In the genomic region with DNA sequence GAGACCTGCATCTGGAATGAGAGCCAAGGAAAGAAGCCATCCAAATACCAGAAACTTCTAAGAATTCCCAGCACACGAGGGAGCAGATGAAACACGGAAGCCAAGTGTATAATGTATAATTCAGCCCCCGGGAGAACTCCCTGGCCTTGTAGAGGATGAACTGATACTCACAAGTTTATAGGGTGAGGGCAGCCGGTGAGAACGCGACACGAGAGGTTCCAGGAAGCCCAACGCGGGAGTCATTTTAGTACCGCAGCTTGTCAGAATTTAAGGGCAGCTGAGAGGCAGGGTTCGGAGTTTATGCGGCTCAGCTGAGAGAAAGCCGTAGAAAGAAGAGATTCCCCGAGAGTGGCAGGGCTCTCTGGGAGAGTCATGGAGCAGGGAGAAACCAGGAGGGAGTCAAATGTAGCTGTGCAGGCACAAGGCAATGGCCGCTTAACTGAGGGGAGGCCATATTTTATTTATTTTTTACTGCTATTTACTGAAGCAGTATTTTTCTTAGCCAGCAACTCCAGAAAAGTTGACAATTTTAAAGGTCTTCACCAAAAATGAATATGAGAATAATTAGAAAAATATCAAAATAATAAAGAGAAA, we compare ENCODE assay signal across 19 cellular contexts.
A peak's percentile ranks its signal among the peaks of the same experiment; 100 is the strongest.
DNase-seq lines count a peak whose midpoint lies in the region; ATAC-seq and TF ChIP-seq lines count a peak whose summit lies in the region.
"Had no signal": no experiment of that assay in that cellular context is flagged by ENCODE, and none has a peak within 500 bp of the region (broad histone marks: within the 10 kb centered on the region; RNA-seq: fewer than 3 reads in every experiment).

No MANE protein-coding gene starts in this region.

- no peak overlapping the region for H2BK12ac ChIP-seq in mesenchymal stem cell (ENCODE audit: low read length in 2 of 2)

- H3K27ac ChIP-seq in mesenchymal stem cell (ENCODE audit: low read length, poor library complexity, severe bottlenecking) (no peak overlapping the region), smooth muscle cell (ENCODE audit: low read depth) (no peak overlapping the region)
- H3K27ac ChIP-seq: 22Rv1, C4-2B had no signal

- H3K4me1 Mint-ChIP-seq in immature natural killer cell = no peaks in the 10 kb centered on the region
- H3K4me1 Mint-ChIP-seq in activated CD8-positive, alpha-beta memory T cell treated with anti-CD3 and anti-CD28 coated beads, Interleukin-2, amount 10 ng/mL, durations not matched to agents 7 days and 5 days = peaks cover 2% of the 10 kb centered on the region
- H3K4me1 Mint-ChIP-seq: T-cell had no signal

- H3K23ac ChIP-seq in mesenchymal stem cell (ENCODE audit: low read length in 2 of 2) = no peak overlapping the region

- no peaks in the 10 kb centered on the region for H3K79me1 ChIP-seq in mesenchymal stem cell (replicated peaks; ENCODE audit: low read length, poor library complexity, severe bottlenecking)

- no peak overlapping the region for H2BK120ac ChIP-seq in mesenchymal stem cell (ENCODE audit: low read depth, low read length)

- no peak overlapping the region for H3K27ac Mint-ChIP-seq in immature natural killer cell
- H3K27ac Mint-ChIP-seq in activated CD8-positive, alpha-beta memory T cell treated with anti-CD3 and anti-CD28 coated beads, Interleukin-2, amount 10 ng/mL, durations not matched to agents 7 days and 5 days = no peak overlapping the region
- H3K27ac Mint-ChIP-seq: T-cell had no signal

- no peak overlapping the region for H2BK5ac ChIP-seq in mesenchymal stem cell (ENCODE audit: low read depth, low read length, poor library complexity, severe bottlenecking)

- TF ChIP-seq CTCF in smooth muscle cell (IDR thresholded peaks at IDR 0.05; ENCODE audit: borderline replicate concordance, insufficient read depth, poor library complexity, severe bottlenecking) = no peak

- H3K4me2 ChIP-seq in mesenchymal stem cell (ENCODE audit: low read length, poor library complexity, severe bottlenecking) (no peak overlapping the region), smooth muscle cell (no peak overlapping the region)

- no peak overlapping the region for H3K4me3 Mint-ChIP-seq in immature natural killer cell
- H3K4me3 Mint-ChIP-seq in activated CD8-positive, alpha-beta memory T cell treated with anti-CD3 and anti-CD28 coated beads, Interleukin-2, amount 10 ng/mL, durations not matched to agents 7 days and 5 days = no peak overlapping the region
- H3K4me3 Mint-ChIP-seq: T-cell had no signal

- H3F3A ChIP-seq in smooth muscle cell (ENCODE audit: low read depth) = no peaks in the 10 kb centered on the region

- H3K4me1 ChIP-seq in mesenchymal stem cell (ENCODE audit: control insufficient read depth, insufficient read depth, low read depth, low read length) (no peaks in the 10 kb centered on the region), smooth muscle cell (ENCODE audit: low read depth) (no peaks in the 10 kb centered on the region)

- H3K9me3 ChIP-seq in mesenchymal stem cell (ENCODE audit: control insufficient read depth, low read length) = no peaks in the 10 kb centered on the region
- H3K9me3 ChIP-seq in smooth muscle cell (replicated peaks; ENCODE audit: low read depth) = no peaks in the 10 kb centered on the region

- H3K4me3 ChIP-seq in mesenchymal stem cell (ENCODE audit: insufficient read depth in 1 of 2, low read depth in 1 of 2, low read length in 2 of 2) (peak overlapping the region in 1 of 2 experiments; percentile 57), smooth muscle cell (no peak overlapping the region)

- H3K9ac ChIP-seq in mesenchymal stem cell (ENCODE audit: low read length) (peak overlapping the region; percentile 51), smooth muscle cell (ENCODE audit: low read depth) (no peak overlapping the region)

- H3K36me3 Mint-ChIP-seq in immature natural killer cell = no peaks in the 10 kb centered on the region
- H3K36me3 Mint-ChIP-seq in activated CD8-positive, alpha-beta memory T cell treated with anti-CD3 and anti-CD28 coated beads, Interleukin-2, amount 10 ng/mL, durations not matched to agents 7 days and 5 days = no peaks in the 10 kb centered on the region
- H3K36me3 Mint-ChIP-seq: T-cell had no signal

- peaks cover 0 to 7% (median 5%) of the 10 kb centered on the region in 3 donors for H3K27me3 Mint-ChIP-seq in immature natural killer cell (ENCODE audit: low read depth in 3 of 3)
- H3K27me3 Mint-ChIP-seq in activated CD8-positive, alpha-beta memory T cell treated with anti-CD3 and anti-CD28 coated beads, Interleukin-2, amount 10 ng/mL, durations not matched to agents 7 days and 5 days = peaks cover 9% of the 10 kb centered on the region

- H3K14ac ChIP-seq in mesenchymal stem cell (ENCODE audit: low read length in 2 of 2) = no peak overlapping the region

- no peak overlapping the region for H2AK5ac ChIP-seq in mesenchymal stem cell (ENCODE audit: low read length, severe bottlenecking)

- peak; percentile 71 for ATAC-seq in SK-N-SH treated with all-trans-retinoic acid at 6 μM for 48 hours
- no peak for ATAC-seq in activated CD8-positive, alpha-beta memory T cell treated with anti-CD3 and anti-CD28 coated beads, Interleukin-2, amount 10 ng/mL, durations not matched to agents 7 days and 5 days
- ATAC-seq: PC-3, T-cell had no signal

- H3K27me3 ChIP-seq in mesenchymal stem cell (ENCODE audit: control insufficient read depth in 1 of 2, insufficient read depth in 1 of 2, low read length in 2 of 2) (peaks cover 0 to 13% of the 10 kb centered on the region in 2 experiments), smooth muscle cell (ENCODE audit: low read depth) (no peaks in the 10 kb centered on the region)

- H4K20me1 ChIP-seq in smooth muscle cell (ENCODE audit: low read depth) = no peaks in the 10 kb centered on the region

- H2AFZ ChIP-seq in mesenchymal stem cell (ENCODE audit: low read depth, low read length) (no peak overlapping the region), smooth muscle cell (ENCODE audit: low read depth) (peak overlapping the region; percentile 55)

- no peak overlapping the region for H2BK15ac ChIP-seq in mesenchymal stem cell (ENCODE audit: low read depth, poor library complexity, severe bottlenecking)

- H3K36me3 ChIP-seq in mesenchymal stem cell (ENCODE audit: control insufficient read depth in 1 of 2, insufficient read depth in 2 of 2, low read depth in 1 of 2, low read length in 2 of 2) (no peaks in the 10 kb centered on the region), smooth muscle cell (ENCODE audit: low read depth) (no peaks in the 10 kb centered on the region)

- peaks cover 0 to 3% (median 0%) of the 10 kb centered on the region in 6 donors for H3K9me3 Mint-ChIP-seq in immature natural killer cell
- H3K9me3 Mint-ChIP-seq in activated CD8-positive, alpha-beta memory T cell treated with anti-CD3 and anti-CD28 coated beads, Interleukin-2, amount 10 ng/mL, durations not matched to agents 7 days and 5 days (ENCODE audit: low read depth) = no peaks in the 10 kb centered on the region
- H3K9me3 Mint-ChIP-seq: T-cell had no signal

- no peak overlapping the region for H4K91ac ChIP-seq in mesenchymal stem cell (ENCODE audit: low read length)

- 87% methylated on average over 14 of the region's 15 CpGs for WGBS in mesenchymal stem cell
- 75% methylated on average over 15 of the region's 15 CpGs for WGBS in smooth muscle cell (ENCODE audit: low lambda C conversion rate)

- no peaks in the 10 kb centered on the region for H3K79me2 ChIP-seq in smooth muscle cell (ENCODE audit: low read depth)

- CTCF ChIA-PET in activated CD8-positive, alpha-beta memory T cell treated with anti-CD3 and anti-CD28 coated beads, Interleukin-2, amount 10 ng/mL, durations not matched to agents 7 days and 5 days (lab: Charles Lee) = no interaction called here

- no peak overlapping the region for H4K8ac ChIP-seq in mesenchymal stem cell (ENCODE audit: low read length)

- peak; percentile 53 for DNase-seq in DMS 273 (lab: John Stamatoyannopoulos, UW; ENCODE audit: unreplicated experiment)
- no peak for DNase-seq in DMS 273 treated with DMSO at 0.1 percent for 48 hours (lab: John Stamatoyannopoulos, UW)
- no peak for DNase-seq in mesenchymal stem cell
- DNase-seq in smooth muscle cell (lab: John Stamatoyannopoulos, UW; ENCODE audit: unreplicated experiment) = no peak
- DNase-seq in immature natural killer cell = no peak
- DNase-seq in activated CD8-positive, alpha-beta memory T cell treated with anti-CD3 and anti-CD28 coated beads, Interleukin-2, amount 10 ng/mL, durations not matched to agents 7 days and 5 days = no peak
- no peak for DNase-seq in OCI-M2 (lab: John Stamatoyannopoulos, UW; ENCODE audit: unreplicated experiment)
- DNase-seq: COR-L47; DMS53; H7; NCI-H1417; NCI-H1930; NCI-H526; NK-92 treated with Interleukin-12 subunit alpha and Interleukin-12 subunit beta, amount 100 ng/mL, for 24 hours; PC-3; T-cell had no signal

- no peak overlapping the region for H3K18ac ChIP-seq in mesenchymal stem cell (ENCODE audit: low read depth in 1 of 2, low read length in 2 of 2)

- no peak overlapping the region for H3K4ac ChIP-seq in mesenchymal stem cell (ENCODE audit: low read depth in 1 of 2, low read length in 2 of 2)

TF ChIP-seq in SK-N-SH treated with all-trans-retinoic acid at 6 μM for 48 hours, 23 proteins besides CTCF, POLR2A, EP300 and RAD21 (continues in another document):
- TF ChIP-seq, protein P1, sequence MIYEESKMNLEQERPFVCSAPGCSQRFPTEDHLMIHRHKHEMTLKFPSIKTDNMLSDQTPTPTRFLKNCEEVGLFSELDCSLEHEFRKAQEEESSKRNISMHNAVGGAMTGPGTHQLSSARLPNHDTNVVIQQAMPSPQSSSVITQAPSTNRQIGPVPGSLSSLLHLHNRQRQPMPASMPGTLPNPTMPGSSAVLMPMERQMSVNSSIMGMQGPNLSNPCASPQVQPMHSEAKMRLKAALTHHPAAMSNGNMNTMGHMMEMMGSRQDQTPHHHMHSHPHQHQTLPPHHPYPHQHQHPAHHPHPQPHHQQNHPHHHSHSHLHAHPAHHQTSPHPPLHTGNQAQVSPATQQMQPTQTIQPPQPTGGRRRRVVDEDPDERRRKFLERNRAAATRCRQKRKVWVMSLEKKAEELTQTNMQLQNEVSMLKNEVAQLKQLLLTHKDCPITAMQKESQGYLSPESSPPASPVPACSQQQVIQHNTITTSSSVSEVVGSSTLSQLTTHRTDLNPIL (CRISPR knock-in tag; IDR thresholded peaks at IDR 0.05; ENCODE audit: low read depth) = no peak
- TF ChIP-seq ARNTL (CRISPR knock-in tag; IDR thresholded peaks at IDR 0.05; ENCODE audit: borderline replicate concordance, low read depth) (no peak), SNAI2 (CRISPR knock-in tag; IDR thresholded peaks at IDR 0.05) (no peak)
